1 cellular context compared by ENCODE assay signal in the genomic region with DNA sequence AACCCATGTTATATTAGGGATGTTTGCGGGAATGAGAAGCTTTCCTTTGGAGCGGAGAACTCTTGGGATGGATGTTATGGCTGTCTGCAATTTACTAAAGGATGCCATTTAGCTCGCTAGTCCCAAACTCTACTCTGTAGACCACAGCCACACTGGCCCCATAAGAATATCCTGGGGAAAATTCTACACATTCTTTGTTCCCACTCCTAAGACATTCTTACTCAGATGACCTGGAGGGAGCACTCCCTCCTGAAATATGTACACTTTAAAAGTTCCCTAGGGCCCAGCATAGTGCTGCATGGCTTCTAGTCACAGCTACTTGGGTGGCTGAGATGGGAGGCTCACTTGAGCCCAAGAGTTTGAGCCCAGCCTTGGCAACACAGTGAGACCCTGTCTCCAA.
TF ChIP-seq lines count a peak whose summit lies in the region.

No MANE protein-coding gene starts in this region.

TF ChIP-seq in GM23338, 12 proteins besides CTCF, POLR2A, EP300 and RAD21 (continued from another document):
- TF ChIP-seq, protein P1, sequence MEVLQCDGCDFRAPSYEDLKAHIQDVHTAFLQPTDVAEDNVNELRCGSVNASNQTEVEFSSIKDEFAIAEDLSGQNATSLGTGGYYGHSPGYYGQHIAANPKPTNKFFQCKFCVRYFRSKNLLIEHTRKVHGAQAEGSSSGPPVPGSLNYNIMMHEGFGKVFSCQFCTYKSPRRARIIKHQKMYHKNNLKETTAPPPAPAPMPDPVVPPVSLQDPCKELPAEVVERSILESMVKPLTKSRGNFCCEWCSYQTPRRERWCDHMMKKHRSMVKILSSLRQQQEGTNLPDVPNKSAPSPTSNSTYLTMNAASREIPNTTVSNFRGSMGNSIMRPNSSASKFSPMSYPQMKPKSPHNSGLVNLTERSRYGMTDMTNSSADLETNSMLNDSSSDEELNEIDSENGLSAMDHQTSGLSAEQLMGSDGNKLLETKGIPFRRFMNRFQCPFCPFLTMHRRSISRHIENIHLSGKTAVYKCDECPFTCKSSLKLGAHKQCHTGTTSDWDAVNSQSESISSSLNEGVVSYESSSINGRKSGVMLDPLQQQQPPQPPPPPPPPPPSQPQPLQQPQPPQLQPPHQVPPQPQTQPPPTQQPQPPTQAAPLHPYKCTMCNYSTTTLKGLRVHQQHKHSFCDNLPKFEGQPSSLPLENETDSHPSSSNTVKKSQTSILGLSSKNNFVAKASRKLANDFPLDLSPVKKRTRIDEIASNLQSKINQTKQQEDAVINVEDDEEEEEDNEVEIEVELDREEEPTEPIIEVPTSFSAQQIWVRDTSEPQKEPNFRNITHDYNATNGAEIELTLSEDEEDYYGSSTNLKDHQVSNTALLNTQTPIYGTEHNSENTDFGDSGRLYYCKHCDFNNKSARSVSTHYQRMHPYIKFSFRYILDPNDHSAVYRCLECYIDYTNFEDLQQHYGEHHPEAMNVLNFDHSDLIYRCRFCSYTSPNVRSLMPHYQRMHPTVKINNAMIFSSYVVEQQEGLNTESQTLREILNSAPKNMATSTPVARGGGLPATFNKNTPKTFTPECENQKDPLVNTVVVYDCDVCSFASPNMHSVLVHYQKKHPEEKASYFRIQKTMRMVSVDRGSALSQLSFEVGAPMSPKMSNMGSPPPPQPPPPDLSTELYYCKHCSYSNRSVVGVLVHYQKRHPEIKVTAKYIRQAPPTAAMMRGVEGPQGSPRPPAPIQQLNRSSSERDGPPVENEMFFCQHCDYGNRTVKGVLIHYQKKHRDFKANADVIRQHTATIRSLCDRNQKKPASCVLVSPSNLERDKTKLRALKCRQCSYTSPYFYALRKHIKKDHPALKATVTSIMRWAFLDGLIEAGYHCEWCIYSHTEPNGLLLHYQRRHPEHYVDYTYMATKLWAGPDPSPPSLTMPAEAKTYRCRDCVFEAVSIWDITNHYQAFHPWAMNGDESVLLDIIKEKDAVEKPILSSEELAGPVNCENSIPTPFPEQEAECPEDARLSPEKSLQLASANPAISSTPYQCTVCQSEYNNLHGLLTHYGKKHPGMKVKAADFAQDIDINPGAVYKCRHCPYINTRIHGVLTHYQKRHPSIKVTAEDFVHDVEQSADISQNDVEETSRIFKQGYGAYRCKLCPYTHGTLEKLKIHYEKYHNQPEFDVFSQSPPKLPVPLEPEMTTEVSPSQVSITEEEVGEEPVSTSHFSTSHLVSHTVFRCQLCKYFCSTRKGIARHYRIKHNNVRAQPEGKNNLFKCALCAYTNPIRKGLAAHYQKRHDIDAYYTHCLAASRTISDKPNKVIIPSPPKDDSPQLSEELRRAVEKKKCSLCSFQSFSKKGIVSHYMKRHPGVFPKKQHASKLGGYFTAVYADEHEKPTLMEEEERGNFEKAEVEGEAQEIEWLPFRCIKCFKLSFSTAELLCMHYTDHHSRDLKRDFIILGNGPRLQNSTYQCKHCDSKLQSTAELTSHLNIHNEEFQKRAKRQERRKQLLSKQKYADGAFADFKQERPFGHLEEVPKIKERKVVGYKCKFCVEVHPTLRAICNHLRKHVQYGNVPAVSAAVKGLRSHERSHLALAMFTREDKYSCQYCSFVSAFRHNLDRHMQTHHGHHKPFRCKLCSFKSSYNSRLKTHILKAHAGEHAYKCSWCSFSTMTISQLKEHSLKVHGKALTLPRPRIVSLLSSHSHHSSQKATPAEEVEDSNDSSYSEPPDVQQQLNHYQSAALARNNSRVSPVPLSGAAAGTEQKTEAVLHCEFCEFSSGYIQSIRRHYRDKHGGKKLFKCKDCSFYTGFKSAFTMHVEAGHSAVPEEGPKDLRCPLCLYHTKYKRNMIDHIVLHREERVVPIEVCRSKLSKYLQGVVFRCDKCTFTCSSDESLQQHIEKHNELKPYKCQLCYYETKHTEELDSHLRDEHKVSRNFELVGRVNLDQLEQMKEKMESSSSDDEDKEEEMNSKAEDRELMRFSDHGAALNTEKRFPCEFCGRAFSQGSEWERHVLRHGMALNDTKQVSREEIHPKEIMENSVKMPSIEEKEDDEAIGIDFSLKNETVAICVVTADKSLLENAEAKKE (CRISPR knock-in tag; IDR thresholded peaks at IDR 0.05) = no peak
- TF ChIP-seq EZH2 (IDR thresholded peaks at IDR 0.05; ENCODE audit: low read depth, unreplicated experiment) (no peak), CREB1 (CRISPR knock-in tag; IDR thresholded peaks at IDR 0.05; ENCODE audit: low read depth) (no peak), POLR2AphosphoS5 (IDR thresholded peaks at IDR 0.05; ENCODE audit: low read depth) (no peak), NANOG (IDR thresholded peaks at IDR 0.05; ENCODE audit: borderline replicate concordance) (no peak), EZH2phosphoT487 (IDR thresholded peaks at IDR 0.05; ENCODE audit: unreplicated experiment) (no peak), JUNB (IDR thresholded peaks at IDR 0.05; ENCODE audit: unreplicated experiment) (no peak), REST (IDR thresholded peaks at IDR 0.05; ENCODE audit: unreplicated experiment) (no peak), STAT1 (IDR thresholded peaks at IDR 0.05; ENCODE audit: unreplicated experiment) (no peak)
